Comparison of ENCODE assay signal across 13 cellular contexts in genomic region chr2:10220516-10221391, GRCh38.
DNase-seq lines count a peak whose midpoint lies in the region; ATAC-seq and TF ChIP-seq lines count a peak whose summit lies in the region.
"Had no signal": no experiment of that assay in that cellular context is flagged by ENCODE, and none has a peak within 500 bp of the region (broad histone marks: within the 10 kb centered on the region; RNA-seq: fewer than 3 reads in every experiment).

No MANE protein-coding gene starts in this region.

- no peaks in the 10 kb centered on the region for H4K20me1 ChIP-seq in GM23338 (replicated peaks; ENCODE audit: insufficient read depth)

- H3K36me3 Mint-ChIP-seq in glutamatergic neuron (ENCODE audit: unreplicated experiment) (no peaks in the 10 kb centered on the region), GM23338 (ENCODE audit: low read depth) (no peaks in the 10 kb centered on the region)
- H3K36me3 Mint-ChIP-seq: WTC11 had no signal

- H3K9me2 ChIP-seq in GM23338 (ENCODE audit: insufficient read depth): no peaks in the 10 kb centered on the region

- no peak overlapping the region; the same call in 1 of the 2 replicates for H3K4me3 ChIP-seq in SJCRH30
- no peak overlapping the region for H3K4me3 ChIP-seq in adrenal gland
- H3K4me3 ChIP-seq in GM23338: no peak overlapping the region
- H3K4me3 ChIP-seq: colonic mucosa, sigmoid colon had no signal

- H3K79me2 ChIP-seq in GM23338 (replicated peaks; ENCODE audit: insufficient read depth): no peaks in the 10 kb centered on the region

- peak overlapping the region; percentile 2 for H3K4me3 Mint-ChIP-seq in glutamatergic neuron (ENCODE audit: unreplicated experiment)
- H3K4me3 Mint-ChIP-seq in GM23338: no peak overlapping the region
- H3K4me3 Mint-ChIP-seq: activated T-cell treated with anti-CD3 and anti-CD28 coated beads, Interleukin-2, amount 50 U/mL, for 24 hours; WTC11 had no signal

- ATAC-seq in sciatic nerve: no peak
- ATAC-seq in GM23338: no peak
- ATAC-seq: WTC11 had no signal

- intact Hi-C loops in adrenal gland (cut with DNase I) (no loop called here), sciatic nerve (cut with DNase I) (no loop called here)

- no peak overlapping the region for H2AFZ ChIP-seq in GM23338

- TF ChIP-seq POLR2A in adrenal gland (IDR thresholded peaks at IDR 0.05): no peak

- H3K9me3 ChIP-seq in SJCRH30 (replicated peaks) (no peaks in the 10 kb centered on the region), adrenal gland (replicated peaks in 1 of 3) (no peaks in the 10 kb centered on the region)
- H3K9me3 ChIP-seq: colonic mucosa, sigmoid colon had no signal

- H3K27me3 ChIP-seq in SJCRH30 (no peaks in the 10 kb centered on the region), adrenal gland (no peaks in the 10 kb centered on the region), GM23338 (ENCODE audit: insufficient read depth) (no peaks in the 10 kb centered on the region)
- H3K27me3 ChIP-seq: colonic mucosa, sigmoid colon had no signal

- H3K27ac ChIP-seq in SJCRH30 (peak overlapping the region; percentile 65), adrenal gland (no peak overlapping the region), GM23338 (ENCODE audit: low read depth) (no peak overlapping the region)
- H3K27ac ChIP-seq: colonic mucosa, sigmoid colon had no signal

- H3K27me3 Mint-ChIP-seq in glutamatergic neuron (ENCODE audit: unreplicated experiment) (no peaks in the 10 kb centered on the region), GM23338 (ENCODE audit: insufficient read depth, low read depth, poor library complexity) (peaks cover 12% of the 10 kb centered on the region)
- H3K27me3 Mint-ChIP-seq: activated T-cell treated with anti-CD3 and anti-CD28 coated beads, Interleukin-2, amount 50 U/mL, for 24 hours had no signal

- H3K9me3 Mint-ChIP-seq in glutamatergic neuron (ENCODE audit: unreplicated experiment) (peaks cover 3% of the 10 kb centered on the region), GM23338 (no peaks in the 10 kb centered on the region)
- H3K9me3 Mint-ChIP-seq: activated T-cell treated with anti-CD3 and anti-CD28 coated beads, Interleukin-2, amount 50 U/mL, for 24 hours; WTC11 had no signal

- 78 to 82% (median 80%) methylated on average over 12 to 15 of the region's 15 CpGs for WGBS in adrenal gland, 4 donors

- TF ChIP-seq CTCF in AG09319 (IDR thresholded peaks at IDR 0.05; ENCODE audit: low read depth, low read length) (no peak), glutamatergic neuron (IDR thresholded peaks at IDR 0.05; ENCODE audit: partially characterized antibody, unreplicated experiment) (no peak), adrenal gland (IDR thresholded peaks at IDR 0.05) (no peak), GM23338 (conservative IDR thresholded peaks at IDR 0.05; ENCODE audit: low read depth in 2 of 2) (no peak)

- DNase-seq in AG09319 (ENCODE audit: extremely low read depth, low read depth) (peak; percentile 20), HPDE6-E6E7 (ENCODE audit: extremely low spot score) (peak; percentile 13), SJCRH30 (peak; percentile 77 to 82), glutamatergic neuron (no peak), middle frontal gyrus (ENCODE audit: extremely low spot score, low spot score) (no peak), adrenal gland (no peak), sciatic nerve (ENCODE audit: low spot score) (no peak), GM23338 (ENCODE audit: low spot score) (no peak)
- DNase-seq: activated T-cell treated with anti-CD3 and anti-CD28 coated beads, Interleukin-2, amount 50 U/mL, for 24 hours; colonic mucosa; head of caudate nucleus; sigmoid colon had no signal

- no peak overlapping the region for H3K4me2 ChIP-seq in GM23338

- H3K27ac Mint-ChIP-seq in glutamatergic neuron (ENCODE audit: unreplicated experiment) (no peak overlapping the region), GM23338 (no peak overlapping the region)
- H3K27ac Mint-ChIP-seq: activated T-cell treated with anti-CD3 and anti-CD28 coated beads, Interleukin-2, amount 50 U/mL, for 24 hours; WTC11 had no signal

- no peaks in the 10 kb centered on the region for H3F3A ChIP-seq in GM23338 (replicated peaks; ENCODE audit: low read depth)

- H3K36me3 ChIP-seq in SJCRH30 (no peaks in the 10 kb centered on the region), adrenal gland (replicated peaks in 1 of 2) (no peaks in the 10 kb centered on the region), GM23338 (ENCODE audit: insufficient read depth) (no peaks in the 10 kb centered on the region)
- H3K36me3 ChIP-seq: colonic mucosa, sigmoid colon had no signal

- H3K4me1 Mint-ChIP-seq in glutamatergic neuron (ENCODE audit: low read depth, unreplicated experiment): peaks cover 2% of the 10 kb centered on the region
- peaks cover 9% of the 10 kb centered on the region for H3K4me1 Mint-ChIP-seq in GM23338

- peaks cover 26% of the 10 kb centered on the region for H3K4me1 ChIP-seq in SJCRH30
- no peaks in the 10 kb centered on the region for H3K4me1 ChIP-seq in adrenal gland (replicated peaks in 1 of 2)
- no peaks in the 10 kb centered on the region for H3K4me1 ChIP-seq in GM23338 (ENCODE audit: insufficient read depth)
- H3K4me1 ChIP-seq: colonic mucosa, sigmoid colon had no signal

TF ChIP-seq in GM23338, 12 proteins besides CTCF, POLR2A, EP300 and RAD21:
- TF ChIP-seq REST (IDR thresholded peaks at IDR 0.05; ENCODE audit: unreplicated experiment) (no peak), NANOG (IDR thresholded peaks at IDR 0.05; ENCODE audit: borderline replicate concordance) (no peak), ZNF331 (CRISPR knock-in tag; IDR thresholded peaks at IDR 0.05; ENCODE audit: low read depth) (no peak)

Comparison
In these comparisons a context has a peak if more than half of its experiments do, and no peak if none do; other contexts are left out.
1. DNase-seq: peak in AG09319 (single experiment), HPDE6-E6E7 (single experiment) and SJCRH30 (2 of 2); none in glutamatergic neuron (single experiment), middle frontal gyrus (single experiment), adrenal gland (0 of 7), sciatic nerve (single experiment) and GM23338 (single experiment).